1 cellular context compared by ENCODE assay signal in genomic region chr16:67767953-67768352, GRCh38.
TF ChIP-seq lines count a peak whose summit lies in the region.

No MANE protein-coding gene starts in this region.

TF ChIP-seq in SK-N-SH, 30 proteins besides CTCF, POLR2A, EP300 and RAD21 (continued from another document):
- no peak for TF ChIP-seq REST (IDR thresholded peaks at IDR 0.05; ENCODE audit: low read depth, low read length)
- no peak for TF ChIP-seq POLR2AphosphoS5 (IDR thresholded peaks at IDR 0.05; ENCODE audit: low read depth, low read length)
- TF ChIP-seq MEF2A (IDR thresholded peaks at IDR 0.05; ENCODE audit: borderline replicate concordance, low read depth): no peak
- TF ChIP-seq RFX5 (IDR thresholded peaks at IDR 0.05; ENCODE audit: low read length): no peak
- TF ChIP-seq TAF1 (IDR thresholded peaks at IDR 0.05; ENCODE audit: borderline replicate concordance, low read depth, low read length): no peak
- TF ChIP-seq USF2 (IDR thresholded peaks at IDR 0.05; ENCODE audit: borderline replicate concordance, low read depth, low read length): no peak
- TF ChIP-seq ELF1 (IDR thresholded peaks at IDR 0.05): no peak
- no peak for TF ChIP-seq RXRA (IDR thresholded peaks at IDR 0.05; ENCODE audit: borderline replicate concordance, low read depth)
- peak; percentile 53 for TF ChIP-seq JUND (IDR thresholded peaks at IDR 0.05)
- no peak for TF ChIP-seq RCOR1 (IDR thresholded peaks at IDR 0.05; ENCODE audit: low read length)
- TF ChIP-seq TEAD4 (IDR thresholded peaks at IDR 0.05; ENCODE audit: borderline replicate concordance, insufficient read depth): no peak
- no peak for TF ChIP-seq MAX (IDR thresholded peaks at IDR 0.05; ENCODE audit: low read depth)
- no peak for TF ChIP-seq SMC3 (IDR thresholded peaks at IDR 0.05; ENCODE audit: low read depth, low read length)
- TF ChIP-seq FOSL2 (IDR thresholded peaks at IDR 0.05; ENCODE audit: borderline replicate concordance, low read depth): peak; percentile 80
- TF ChIP-seq NFIC (IDR thresholded peaks at IDR 0.05; ENCODE audit: borderline replicate concordance): no peak
- no peak for TF ChIP-seq PBX3 (IDR thresholded peaks at IDR 0.05)
TF ChIP-seq in SK-N-SH: peak in this region for 2.
